20 cellular contexts compared by ENCODE assay signal in genomic region chr4:143095447-143095846, GRCh38.
"Had no signal": no experiment of that assay in that cellular context is flagged by ENCODE, and none has a peak within 500 bp of the region (broad histone marks: within the 10 kb centered on the region; RNA-seq: fewer than 3 reads in every experiment).

No MANE protein-coding gene starts in this region.

- ATAC-seq: heart left ventricle; lower lobe of right lung; naive thymus-derived CD4-positive, alpha-beta T cell; psoas muscle; right lobe of liver; stimulated activated effector memory CD8-positive, alpha-beta T cell treated with anti-CD3 and anti-CD28 coated beads, Interleukin-12 subunit alpha, Interleukin-12 subunit beta, amount 100 ng/mL, for 72 hours; stimulated activated naive CD8-positive, alpha-beta T cell treated with anti-CD3 and anti-CD28 coated beads, Interleukin-15, Interleukin-2, amounts not matched to agents 100 U/mL and 50 U/mL, for 24 hours had no signal

- DNase-seq: effector CD4-positive, alpha-beta T cell; heart left ventricle; hypothalamus; left ventricle myocardium inferior; lower lobe of right lung; naive thymus-derived CD4-positive, alpha-beta T cell; nephron progenitor cell; psoas muscle; retina; right lobe of liver; stimulated activated CD4-positive, alpha-beta T cell treated with anti-CD3 and anti-CD28 coated beads, Interleukin-4, amount 100 ng/mL, for 1 hour; stimulated activated CD8-positive, alpha-beta memory T cell treated with anti-CD3 and anti-CD28 coated beads, Interleukin-4, amount 100 ng/mL, for 48 hours; stimulated activated naive CD8-positive, alpha-beta T cell treated with anti-CD3 and anti-CD28 coated beads, Interleukin-15, Interleukin-2, amounts not matched to agents 100 U/mL and 50 U/mL, for 24 hours; thyroid gland had no signal

- H3K27ac ChIP-seq: coronary artery, heart left ventricle, left ventricle myocardium inferior, lower lobe of right lung, psoas muscle, right lobe of liver, suprapubic skin, thyroid gland had no signal

- FAIRE-seq: frontal cortex, islet of Langerhans, urothelium cell line had no signal

- H3K4me3 ChIP-seq: coronary artery, heart left ventricle, left ventricle myocardium inferior, lower lobe of right lung, psoas muscle, right lobe of liver, suprapubic skin, thyroid gland had no signal

- H3K27me3 ChIP-seq: heart left ventricle, right lobe of liver, suprapubic skin, thyroid gland had no signal

- H3K4me1 ChIP-seq: heart left ventricle, left ventricle myocardium inferior, lower lobe of right lung, psoas muscle, right lobe of liver, suprapubic skin, thyroid gland had no signal

- H3K36me3 ChIP-seq: heart left ventricle, left ventricle myocardium inferior, lower lobe of right lung, right lobe of liver, suprapubic skin, thyroid gland had no signal

- H3K9me3 ChIP-seq: heart left ventricle, left ventricle myocardium inferior, lower lobe of right lung, psoas muscle, right lobe of liver, suprapubic skin, thyroid gland had no signal
